8 cellular contexts compared by ENCODE assay signal in the genomic region with DNA sequence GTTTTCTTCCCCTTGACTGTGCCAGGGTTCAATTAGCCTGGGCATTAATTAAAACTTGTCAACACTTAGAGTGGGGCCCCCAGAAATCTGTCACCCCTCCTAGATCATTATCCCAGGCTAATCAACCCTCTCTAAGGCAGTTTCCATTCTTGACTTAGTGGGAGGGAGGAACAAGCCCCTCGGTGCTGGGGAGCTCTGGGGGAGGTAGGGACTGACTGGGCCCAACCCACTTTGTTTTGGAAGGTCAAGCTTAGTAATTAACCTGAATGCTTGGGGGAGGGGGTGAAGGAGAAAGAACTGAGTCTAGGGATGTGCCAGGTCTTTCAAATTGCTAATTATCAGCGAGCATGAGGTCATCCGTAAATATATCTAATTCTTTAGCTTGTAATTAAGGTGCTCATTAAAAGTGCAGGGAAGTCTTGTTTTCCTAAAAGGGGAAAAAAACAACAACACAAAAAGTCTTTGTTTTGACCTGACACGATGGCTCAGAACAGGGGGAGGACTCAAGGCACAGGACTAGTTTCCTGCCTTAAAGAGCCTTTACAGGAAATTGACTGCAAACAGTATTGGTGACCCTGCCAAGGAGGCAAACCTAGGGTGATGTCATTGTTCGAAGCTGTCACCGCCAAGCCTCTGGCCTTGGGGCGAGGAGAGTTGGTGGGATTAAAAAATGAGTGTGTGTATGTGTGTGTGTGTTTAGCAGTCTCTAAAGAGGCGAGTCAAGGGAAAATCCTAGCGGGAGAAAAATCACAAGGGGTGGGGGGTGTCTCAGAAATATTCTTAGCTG. TPM values are rescaled to one million over a fixed set of nuclear protein-coding genes. Genes with fewer than 3 reads are reported as not detected.
A peak's percentile ranks its signal among the peaks of the same experiment; 100 is the strongest.
DNase-seq lines count a peak whose midpoint lies in the region; ATAC-seq and TF ChIP-seq lines count a peak whose summit lies in the region.

No MANE protein-coding gene starts in this region.

- H3K4me2 ChIP-seq in parathyroid adenoma (ENCODE audit: low read length): no peak overlapping the region

- peak overlapping the region; percentile 39 for H3K27ac Mint-ChIP-seq in activated T-cell treated with anti-CD3 and anti-CD28 coated beads, Interleukin-2, amount 50 U/mL, for 72 hours

- H3K36me3 Mint-ChIP-seq in activated T-cell treated with anti-CD3 and anti-CD28 coated beads, Interleukin-2, amount 50 U/mL, for 72 hours (ENCODE audit: insufficient read depth in 2 of 2): peaks cover 2 to 6% of the 10 kb centered on the region in 2 donors

- no peaks in the 10 kb centered on the region for H3K27me3 ChIP-seq in parathyroid adenoma (ENCODE audit: control insufficient read depth, insufficient read depth, low read length)

- H2AFZ ChIP-seq in parathyroid adenoma: no peak overlapping the region

- H3K4me3 ChIP-seq in foreskin fibroblast (ENCODE audit: low read depth in 1 of 2, low read length in 2 of 2) (no peak overlapping the region), parathyroid adenoma (ENCODE audit: low read depth, low read length) (peak overlapping the region; percentile 9)

- peaks cover 86% of the 10 kb centered on the region for H3K79me2 ChIP-seq in parathyroid adenoma

- peaks cover 75% of the 10 kb centered on the region for H3K4me1 ChIP-seq in parathyroid adenoma

- no peaks in the 10 kb centered on the region for H3K9me3 ChIP-seq in parathyroid adenoma (ENCODE audit: control insufficient read depth, low read length)

- H3K4me1 Mint-ChIP-seq in activated T-cell treated with anti-CD3 and anti-CD28 coated beads, Interleukin-2, amount 50 U/mL, for 72 hours (ENCODE audit: low read depth): peaks cover 55% of the 10 kb centered on the region

- H3K27ac ChIP-seq in parathyroid adenoma: peak overlapping the region; percentile 95

- in situ Hi-C loops in Caki2 (cut with HindIII; ENCODE audit: low pct_unique_long_range_greater_than_20kb, low sequenced_read_pairs): no loop called here

- no peaks in the 10 kb centered on the region for H3K9me3 Mint-ChIP-seq in activated T-cell treated with anti-CD3 and anti-CD28 coated beads, Interleukin-2, amount 50 U/mL, for 72 hours

- H3K4me3 Mint-ChIP-seq in activated T-cell treated with anti-CD3 and anti-CD28 coated beads, Interleukin-2, amount 50 U/mL, for 72 hours: peak overlapping the region; percentile 23 to 32

- ATAC-seq in activated T-cell treated with anti-CD3 and anti-CD28 coated beads, Interleukin-2, amount 50 U/mL, for 72 hours (replicated peaks in 1 of 2): peak; percentile 86 to 95
- ATAC-seq in GM18519 (IDR thresholded peaks at IDR 0.05; ENCODE audit: low FRiP score, unreplicated experiment): no peak

- DNase-seq in Caki2 (ENCODE audit: low read depth): peak; percentile 64
- DNase-seq in HT-29 (ENCODE audit: low spot score): peak; percentile 49
- peak; percentile 32 to 52 for DNase-seq in activated T-cell treated with anti-CD3 and anti-CD28 coated beads, Interleukin-2, amount 50 U/mL, for 72 hours
- DNase-seq in foreskin fibroblast: peak; percentile 68 to 77
- no peak for DNase-seq in OCI-M2 (lab: John Stamatoyannopoulos, UW; ENCODE audit: unreplicated experiment)
- no peak for DNase-seq in stimulated activated CD4-positive, alpha-beta T cell treated with anti-CD3 and anti-CD28 coated beads, Interleukin-4, amount 100 ng/mL, for 24 hours

- TF ChIP-seq CTCF in foreskin fibroblast (IDR thresholded peaks at IDR 0.05; ENCODE audit: low read depth, low read length) (no peak), parathyroid adenoma (IDR thresholded peaks at IDR 0.05) (no peak)

- H3K9ac ChIP-seq in parathyroid adenoma: no peak overlapping the region

- H3K27me3 Mint-ChIP-seq in activated T-cell treated with anti-CD3 and anti-CD28 coated beads, Interleukin-2, amount 50 U/mL, for 72 hours (ENCODE audit: low read depth): no peaks in the 10 kb centered on the region

- no peaks in the 10 kb centered on the region for H3K36me3 ChIP-seq in parathyroid adenoma (ENCODE audit: control insufficient read depth, insufficient read depth, low read length)

RNA-seq across cellular contexts. Expression of gene ACTN4, which starts 19.4 kb away (rescaled TPM):
- total RNA-seq in Caki2 (2014; rRNA removed; shearing (Covaris generic); ENCODE audit: low replicate concordance): 872 and 922 TPM in 2 replicates
- total RNA-seq in HT-29 (2014; rRNA removed; shearing (Covaris generic)): 1,009 and 1,083 TPM in 2 replicates
- total RNA-seq in activated T-cell treated with anti-CD3 and anti-CD28 coated beads, Interleukin-2, amount 50 U/mL, for 72 hours: 100 to 1,000 TPM; 200 to 227 TPM

RNA-seq across cellular contexts. Expression of gene EIF3K, which starts 47.9 kb away (rescaled TPM):
- 642 and 878 TPM in 2 replicates for total RNA-seq in Caki2 (2014; rRNA removed; shearing (Covaris generic); ENCODE audit: low replicate concordance)
- total RNA-seq in HT-29 (2014; rRNA removed; shearing (Covaris generic)): 724 and 815 TPM in 2 replicates
- 100 to 1,000 TPM; 219 to 237 TPM for total RNA-seq in activated T-cell treated with anti-CD3 and anti-CD28 coated beads, Interleukin-2, amount 50 U/mL, for 72 hours

RNA-seq across cellular contexts. Expression of gene MAP4K1, which starts 49.1 kb away (rescaled TPM):
- total RNA-seq in Caki2 (2014; rRNA removed; shearing (Covaris generic); ENCODE audit: low replicate concordance): 1.3 and 1.6 TPM in 2 replicates
- total RNA-seq in HT-29 (2014; rRNA removed; shearing (Covaris generic)): 0.36 TPM in 1 of 2 replicates, not detected in the other
- 100 to 1,000 TPM; 261 to 262 TPM for total RNA-seq in activated T-cell treated with anti-CD3 and anti-CD28 coated beads, Interleukin-2, amount 50 U/mL, for 72 hours

Comparison
In these comparisons a context has a peak if more than half of its experiments do, and no peak if none do; other contexts are left out.
1. DNase-seq: peak in Caki2 (single experiment), HT-29 (single experiment), activated T-cell treated with anti-CD3 and anti-CD28 coated beads, Interleukin-2, amount 50 U/mL, for 72 hours (2 of 2) and foreskin fibroblast (2 of 2); none in OCI-M2 (single experiment) and stimulated activated CD4-positive, alpha-beta T cell treated with anti-CD3 and anti-CD28 coated beads, Interleukin-4, amount 100 ng/mL, for 24 hours (single experiment).
2. RNA of gene MAP4K1, which starts 49.1 kb away (total RNA-seq): 261 to 262 TPM in activated T-cell treated with anti-CD3 and anti-CD28 coated beads, Interleukin-2, amount 50 U/mL, for 72 hours; 1.3 to 1.6 TPM in Caki2 and 0.36 TPM in HT-29; every median in the first group is over 100 times any median in the second.